ENCODE assay signal across 21 cellular contexts in the genomic region with DNA sequence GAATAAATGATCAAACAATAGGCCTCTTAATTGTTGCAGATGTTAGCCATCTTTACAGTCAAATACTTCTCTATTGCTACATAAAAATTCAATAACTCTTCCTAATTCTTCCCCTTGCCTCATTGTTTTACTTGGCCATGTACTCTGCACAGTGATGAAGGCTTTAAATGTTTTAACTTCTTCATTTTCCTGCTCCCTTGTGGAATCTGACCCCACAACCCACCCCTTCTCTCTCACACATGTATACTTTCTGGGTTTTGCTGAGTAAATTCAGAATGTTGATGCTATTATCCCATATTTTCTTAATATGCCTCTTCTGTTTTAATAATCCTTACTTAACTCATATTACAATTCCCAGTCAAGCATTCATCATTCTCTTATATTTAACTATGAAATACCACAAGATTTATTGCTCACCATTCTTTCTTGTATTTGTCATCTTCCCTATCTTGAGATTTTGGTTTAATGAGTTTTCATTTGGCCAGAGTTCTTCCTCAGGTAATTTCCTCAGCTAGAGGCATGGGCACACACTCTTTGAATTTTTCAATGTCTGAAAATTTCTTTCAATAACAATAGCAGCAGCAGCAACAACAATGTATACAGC.
DNase-seq lines count a peak whose midpoint lies in the region; TF ChIP-seq lines count a peak whose summit lies in the region.
"Had no signal": no experiment of that assay in that cellular context is flagged by ENCODE, and none has a peak within 500 bp of the region (broad histone marks: within the 10 kb centered on the region; RNA-seq: fewer than 3 reads in every experiment).

No MANE protein-coding gene starts in this region.

- no peak for TF ChIP-seq POLR2A in testis (IDR thresholded peaks at IDR 0.05)

- H3K4me3 ChIP-seq in retinal pigment epithelial cell (ENCODE audit: low read length) = no peak overlapping the region
- no peak overlapping the region for H3K4me3 ChIP-seq in testis
- no peak overlapping the region for H3K4me3 ChIP-seq in CD8-positive, alpha-beta memory T cell (ENCODE audit: low read length)
- H3K4me3 ChIP-seq: BLaER1 treated with 17β-estradiol and CSF1 and Interleukin-3, amounts not matched to agents 10 nM and 100 nM; heart left ventricle; right atrium auricular region; transverse colon had no signal

- H3K27me3 ChIP-seq in testis = no peaks in the 10 kb centered on the region
- no peaks in the 10 kb centered on the region for H3K27me3 ChIP-seq in CD8-positive, alpha-beta memory T cell (ENCODE audit: insufficient read depth, low read length, poor library complexity, severe bottlenecking)
- H3K27me3 ChIP-seq: BLaER1 treated with 17β-estradiol and CSF1 and Interleukin-3, amounts not matched to agents 10 nM and 100 nM; heart left ventricle; right atrium auricular region; transverse colon had no signal

- no peaks in the 10 kb centered on the region for H3K36me3 Mint-ChIP-seq in CD8-positive, alpha-beta memory T cell
- H3K36me3 Mint-ChIP-seq: activated CD8-positive, alpha-beta memory T cell treated with anti-CD3 and anti-CD28 coated beads, Interleukin-2, amount 10 ng/mL, durations not matched to agents 7 days and 5 days; stimulated activated naive B cell treated with anti-CD40 and anti-IgM and Interleukin-4, amounts not matched to agents 10 μg/mL and 1 μg/mL and 100 μg/mL, for 72 hours had no signal

- H3K27me3 Mint-ChIP-seq in CD8-positive, alpha-beta memory T cell = peaks cover 8 to 13% of the 10 kb centered on the region in 2 donors
- H3K27me3 Mint-ChIP-seq: activated CD8-positive, alpha-beta memory T cell treated with anti-CD3 and anti-CD28 coated beads, Interleukin-2, amount 10 ng/mL, durations not matched to agents 7 days and 5 days; stimulated activated naive B cell treated with anti-CD40 and anti-IgM and Interleukin-4, amounts not matched to agents 10 μg/mL and 1 μg/mL and 100 μg/mL, for 72 hours had no signal

- no peak overlapping the region for H3K4me3 Mint-ChIP-seq in CD8-positive, alpha-beta memory T cell
- H3K4me3 Mint-ChIP-seq: activated CD4-positive, alpha-beta T cell treated with anti-CD3 and anti-CD28 coated beads for 36 hours; activated CD8-positive, alpha-beta memory T cell treated with anti-CD3 and anti-CD28 coated beads, Interleukin-2, amount 10 ng/mL, durations not matched to agents 7 days and 5 days; stimulated activated naive B cell treated with anti-CD40 and anti-IgM and Interleukin-4, amounts not matched to agents 10 μg/mL and 1 μg/mL and 100 μg/mL, for 72 hours had no signal

- DNase-seq in EH (ENCODE audit: low read depth) (peak; percentile 91), NCI-H226 (peak; percentile 41), dedifferentiated amniotic fluid mesenchymal stem cell (ENCODE audit: extremely low spot score) (peak; percentile 70), retinal pigment epithelial cell (ENCODE audit: low read depth) (peak; percentile 34), HEK293T (ENCODE audit: extremely low spot score) (no peak), testis (no peak)
- no peak for DNase-seq in CD8-positive, alpha-beta memory T cell
- DNase-seq in central memory CD4-positive, alpha-beta T cell = no peak
- DNase-seq: activated CD4-positive, alpha-beta T cell treated with anti-CD3 and anti-CD28 coated beads for 36 hours; activated CD8-positive, alpha-beta memory T cell treated with anti-CD3 and anti-CD28 coated beads, Interleukin-2, amount 10 ng/mL, durations not matched to agents 7 days and 5 days; effector CD8-positive, alpha-beta T cell; heart left ventricle; NCI-H1092 treated with DMSO at 0.1 percent for 48 hours; NCI-H2107; NCI-H524 treated with DMSO at 0.1 percent for 48 hours; stimulated activated naive B cell treated with anti-CD40 and anti-IgM and Interleukin-4, amounts not matched to agents 10 μg/mL and 1 μg/mL and 100 μg/mL, for 72 hours; transverse colon had no signal

- no peak overlapping the region for H3K27ac ChIP-seq in testis
- no peak overlapping the region for H3K27ac ChIP-seq in CD8-positive, alpha-beta memory T cell (ENCODE audit: low read depth, low read length)
- H3K27ac ChIP-seq: BLaER1 treated with 17β-estradiol and CSF1 and Interleukin-3, amounts not matched to agents 10 nM and 100 nM; heart left ventricle; KMS-11; right atrium auricular region; transverse colon had no signal

- H3K4me1 Mint-ChIP-seq in CD8-positive, alpha-beta memory T cell = no peaks in the 10 kb centered on the region
- H3K4me1 Mint-ChIP-seq: activated CD4-positive, alpha-beta T cell treated with anti-CD3 and anti-CD28 coated beads for 36 hours; activated CD8-positive, alpha-beta memory T cell treated with anti-CD3 and anti-CD28 coated beads, Interleukin-2, amount 10 ng/mL, durations not matched to agents 7 days and 5 days; stimulated activated naive B cell treated with anti-CD40 and anti-IgM and Interleukin-4, amounts not matched to agents 10 μg/mL and 1 μg/mL and 100 μg/mL, for 72 hours had no signal

- CTCF ChIA-PET in HEK293T (lab: Yijun Ruan, JAX) = no interaction called here
- CTCF ChIA-PET in CD8-positive, alpha-beta memory T cell (lab: Charles Lee) = no interaction called here

- no peaks in the 10 kb centered on the region for H3K9me3 ChIP-seq in testis
- no peaks in the 10 kb centered on the region for H3K9me3 ChIP-seq in CD8-positive, alpha-beta memory T cell (ENCODE audit: low read length)
- H3K9me3 ChIP-seq: BLaER1 treated with 17β-estradiol and CSF1 and Interleukin-3, amounts not matched to agents 10 nM and 100 nM; heart left ventricle; right atrium auricular region; transverse colon had no signal

- TF ChIP-seq CTCF in retinal pigment epithelial cell (conservative IDR thresholded peaks at IDR 0.05; ENCODE audit: low read depth, low read length) (no peak), testis (IDR thresholded peaks at IDR 0.05) (no peak)

- H3K27ac Mint-ChIP-seq in CD8-positive, alpha-beta memory T cell = no peak overlapping the region
- H3K27ac Mint-ChIP-seq: activated CD4-positive, alpha-beta T cell treated with anti-CD3 and anti-CD28 coated beads for 36 hours; activated CD8-positive, alpha-beta memory T cell treated with anti-CD3 and anti-CD28 coated beads, Interleukin-2, amount 10 ng/mL, durations not matched to agents 7 days and 5 days; activated T-helper 2 cell treated with anti-CD3 and anti-CD28 coated beads, Interferon-gamma antibody, Interleukin-2, Interleukin-4, amounts not matched to agents 10 μg/mL and 5 μg/mL and 100 μg/mL, durations not matched to agents 14 hours and 24 hours and 36 hours; stimulated activated naive B cell treated with anti-CD40 and anti-IgM and Interleukin-4, amounts not matched to agents 10 μg/mL and 1 μg/mL and 100 μg/mL, for 72 hours had no signal

- H3K4me1 ChIP-seq in testis = no peaks in the 10 kb centered on the region
- no peaks in the 10 kb centered on the region for H3K4me1 ChIP-seq in CD8-positive, alpha-beta memory T cell (ENCODE audit: insufficient read depth, low read length)
- H3K4me1 ChIP-seq: right atrium auricular region, transverse colon had no signal

- no peaks in the 10 kb centered on the region for H3K36me3 ChIP-seq in testis (ENCODE audit: low read depth, missing control alignments)
- no peaks in the 10 kb centered on the region for H3K36me3 ChIP-seq in CD8-positive, alpha-beta memory T cell (ENCODE audit: insufficient read depth, low read length)
- H3K36me3 ChIP-seq: BLaER1 treated with 17β-estradiol and CSF1 and Interleukin-3, amounts not matched to agents 10 nM and 100 nM; heart left ventricle; right atrium auricular region; transverse colon had no signal

- intact Hi-C loops in testis (cut with DNase I; ENCODE audit: low total_unique reads) = no loop called here

- H3K9me3 Mint-ChIP-seq in CD8-positive, alpha-beta memory T cell = peaks cover 0 to 3% (median 0%) of the 10 kb centered on the region in 5 donors
- H3K9me3 Mint-ChIP-seq: activated T-helper 2 cell treated with anti-CD3 and anti-CD28 coated beads, Interferon-gamma antibody, Interleukin-2, Interleukin-4, amounts not matched to agents 10 μg/mL and 5 μg/mL and 100 μg/mL, durations not matched to agents 14 hours and 24 hours and 36 hours; stimulated activated naive B cell treated with anti-CD40 and anti-IgM and Interleukin-4, amounts not matched to agents 10 μg/mL and 1 μg/mL and 100 μg/mL, for 72 hours had no signal

- POLR2A ChIA-PET in HEK293T (lab: Yijun Ruan, JAX) = no interaction called here
- POLR2A ChIA-PET in CD8-positive, alpha-beta memory T cell (lab: Charles Lee) = no interaction called here

TF ChIP-seq in HEK293T, 16 proteins besides CTCF, POLR2A, EP300 and RAD21:
- TF ChIP-seq NFRKB (IDR thresholded peaks at IDR 0.05) (no peak), ARNT (IDR thresholded peaks at IDR 0.05) (no peak), FOXA1 (IDR thresholded peaks at IDR 0.05) (no peak), HDGF (IDR thresholded peaks at IDR 0.05; ENCODE audit: borderline replicate concordance) (no peak), BHLHE40 (IDR thresholded peaks at IDR 0.05; ENCODE audit: borderline replicate concordance) (no peak), FOXM1 (IDR thresholded peaks at IDR 0.05; ENCODE audit: borderline replicate concordance) (no peak), LEF1 (IDR thresholded peaks at IDR 0.05; ENCODE audit: borderline replicate concordance) (no peak), FOXK2 (IDR thresholded peaks at IDR 0.05) (no peak), ELF4 (IDR thresholded peaks at IDR 0.05) (no peak), ZNF384 (IDR thresholded peaks at IDR 0.05) (no peak), TARDBP (IDR thresholded peaks at IDR 0.05) (no peak), SP1 (IDR thresholded peaks at IDR 0.05) (no peak), PKNOX1 (IDR thresholded peaks at IDR 0.05) (no peak), L3MBTL2 (conservative IDR thresholded peaks at IDR 0.05) (no peak), SUZ12 (IDR thresholded peaks at IDR 0.05) (no peak), CTBP1 (IDR thresholded peaks at IDR 0.05; ENCODE audit: borderline replicate concordance) (no peak)

Comparison
In these comparisons a context has a peak if more than half of its experiments do, and no peak if none do; other contexts are left out.
1. DNase-seq: peak in EH (single experiment), NCI-H226 (single experiment), dedifferentiated amniotic fluid mesenchymal stem cell (single experiment) and retinal pigment epithelial cell (single experiment); none in HEK293T (single experiment), testis (single experiment), CD8-positive, alpha-beta memory T cell (0 of 5) and central memory CD4-positive, alpha-beta T cell (single experiment).